Comparison of ENCODE assay signal across 17 cellular contexts in the genomic region with DNA sequence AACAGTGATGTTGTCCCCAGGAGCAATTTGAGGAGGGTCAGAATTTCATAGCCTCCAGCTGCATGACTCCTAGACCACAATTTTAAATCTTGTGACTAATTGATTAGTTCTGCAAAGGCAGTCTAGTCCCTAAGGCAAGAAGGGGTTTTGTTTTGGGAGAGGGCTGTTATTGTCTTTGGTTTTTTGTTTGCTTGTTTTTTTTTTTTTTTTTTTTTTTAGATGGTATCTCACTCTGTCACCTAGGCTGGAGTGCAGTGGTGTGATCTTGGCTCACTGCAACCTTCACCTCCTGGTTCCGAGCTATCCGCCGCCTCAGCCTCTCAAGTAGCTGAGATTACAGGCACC.
DNase-seq lines count a peak whose midpoint lies in the region; ATAC-seq, FAIRE-seq and TF ChIP-seq lines count a peak whose summit lies in the region.
"Had no signal": no experiment of that assay in that cellular context is flagged by ENCODE, and none has a peak within 500 bp of the region (broad histone marks: within the 10 kb centered on the region; RNA-seq: fewer than 3 reads in every experiment).

No MANE protein-coding gene starts in this region.

- H3K27me3 ChIP-seq in breast epithelium (no peaks in the 10 kb centered on the region), K562 (ENCODE audit: control insufficient read depth in 2 of 2, insufficient read depth in 2 of 2, low read length in 2 of 2) (no peaks in the 10 kb centered on the region), trophoblast cell (ENCODE audit: insufficient read depth, low read length) (no peaks in the 10 kb centered on the region), endodermal cell (ENCODE audit: control insufficient read depth, insufficient read depth, low read length, poor library complexity, severe bottlenecking) (no peaks in the 10 kb centered on the region)
- H3K27me3 ChIP-seq: BLaER1 had no signal

- no peak for FAIRE-seq in K562 (lab: Jason Lieb, UNC)
- FAIRE-seq: HepG2, HTR-8/SVneo had no signal

- ATAC-seq in K562 (no peak), HG03097 (IDR thresholded peaks at IDR 0.05; ENCODE audit: low FRiP score, unreplicated experiment) (no peak), HG03442 (IDR thresholded peaks at IDR 0.05; ENCODE audit: unreplicated experiment) (no peak)
- ATAC-seq: HepG2 had no signal

- H3K9me3 Mint-ChIP-seq in MCF 10A (ENCODE audit: unreplicated experiment) (no peaks in the 10 kb centered on the region), endodermal cell (no peaks in the 10 kb centered on the region)
- H3K9me3 Mint-ChIP-seq: CD8-positive, alpha-beta memory T cell had no signal

- TF ChIP-seq CTCF in MCF 10A (IDR thresholded peaks at IDR 0.05; ENCODE audit: unreplicated experiment) (no peak), breast epithelium (IDR thresholded peaks at IDR 0.05) (no peak), K562 (IDR thresholded peaks at IDR 0.05 in 2 of 3, conservative IDR thresholded peaks at IDR 0.05 in 1 of 3; ENCODE audit: insufficient read depth in 2 of 3, low read depth in 1 of 3, low read length in 3 of 3) (no peak), endodermal cell (conservative IDR thresholded peaks at IDR 0.05) (no peak)

- H3K9ac ChIP-seq in K562 (ENCODE audit: insufficient read depth in 1 of 2, low read depth in 2 of 2, low read length in 2 of 2) = no peak overlapping the region; a peak in 1 of 4 replicates
- no peak overlapping the region for H3K9ac ChIP-seq in trophoblast cell (ENCODE audit: low read length)
- H3K9ac ChIP-seq in endodermal cell (ENCODE audit: extremely low read depth, low read length, poor library complexity, severe bottlenecking) = no peak overlapping the region
- H3K9ac ChIP-seq: BLaER1 had no signal

- H3K4me3 Mint-ChIP-seq in MCF 10A (ENCODE audit: unreplicated experiment) (no peak overlapping the region), endodermal cell (no peak overlapping the region)
- H3K4me3 Mint-ChIP-seq: CD8-positive, alpha-beta memory T cell had no signal

- intact Hi-C loops in MCF 10A (cut with micrococcal nuclease) = no loop called here
- intact Hi-C loops in breast epithelium (cut with DNase I; ENCODE audit: low total_unique reads) = no loop called here
- intact Hi-C loops in K562 (cut with micrococcal nuclease) = no loop called here

- WGBS in K562 (ENCODE audit: insufficient coverage, low coverage, missing lambda C conversion rate) = 40% methylated on average over 1 of the region's 3 CpGs
- WGBS in trophoblast cell (ENCODE audit: extremely low coverage, insufficient coverage, insufficient read length) = no CpG with 5 or more reads among the region's 3 CpGs
- 88 to 95% methylated on average over 3 of the region's 3 CpGs for WGBS in endodermal cell (ENCODE audit: insufficient coverage in 1 of 2, insufficient read length in 1 of 2), 2 experiments

- H4K8ac ChIP-seq in trophoblast cell (ENCODE audit: low read depth, low read length) = no peak overlapping the region

- BruUV-seq in MCF 10A (replicated peaks; lab: Mats Ljungman, UMichigan) (no TSS peak), K562 (replicated peaks; lab: Mats Ljungman, UMichigan) (no TSS peak)

- CTCF ChIA-PET in MCF 10A (lab: Yijun Ruan, JAX) = no interaction called here
- CTCF ChIA-PET in K562 (lab: Yijun Ruan, JAX; ENCODE audit: low intra/inter-chr PET ratio) = no interaction called here

- POLR2A ChIA-PET in MCF 10A (lab: Yijun Ruan, JAX) = interaction anchor here (0.7 kb wide), 1 partner anchor 239 kb away, joined by 3 read pairs; no protein-coding TSS in a partner anchor
- POLR2A ChIA-PET in K562 (lab: Yijun Ruan, JAX) = interaction anchor here (1.1 to 1.3 kb wide), 2 partner anchors 14 to 15 kb away, joined by 3 read pairs; no protein-coding TSS in a partner anchor

- no peaks in the 10 kb centered on the region for H3K36me3 Mint-ChIP-seq in MCF 10A (ENCODE audit: insufficient read depth, unreplicated experiment)
- H3K36me3 Mint-ChIP-seq in endodermal cell (ENCODE audit: low read depth) = no peaks in the 10 kb centered on the region

- H2AFZ ChIP-seq in K562 (ENCODE audit: low read depth, low read length) (peak overlapping the region; percentile 76; the same call in 1 of the 2 replicates), trophoblast cell (ENCODE audit: insufficient read depth, low read length, poor library complexity) (no peak overlapping the region)

- H2BK120ac ChIP-seq in trophoblast cell (ENCODE audit: insufficient read depth, low read length, poor library complexity) = no peak overlapping the region

- H3K79me2 ChIP-seq in K562 (ENCODE audit: control insufficient read depth, insufficient read depth, low read length) (no peaks in the 10 kb centered on the region), trophoblast cell (ENCODE audit: control insufficient read depth, insufficient read depth, low read length, poor library complexity) (no peaks in the 10 kb centered on the region)

- H3K27ac ChIP-seq in breast epithelium (no peak overlapping the region), K562 (ENCODE audit: extremely low read depth, low read depth, low read length) (peak overlapping the region; percentile 51; the same call in 1 of the 3 replicates), epithelial cell of prostate (peak overlapping the region; percentile 37), trophoblast cell (ENCODE audit: low read depth, low read length) (no peak overlapping the region), endodermal cell (ENCODE audit: low read depth, low read length) (no peak overlapping the region)
- H3K27ac ChIP-seq: 22Rv1, BLaER1 had no signal

- no peak for DNase-seq in MCF 10A (ENCODE audit: unreplicated experiment)
- no peak for DNase-seq in breast epithelium (ENCODE audit: low spot score in 2 of 2)
- no peak for DNase-seq in K562 (ENCODE audit: extremely low read depth in 1 of 4, low spot score in 3 of 4)
- DNase-seq in epithelial cell of prostate (ENCODE audit: low read depth, low spot score) = no peak
- DNase-seq in trophoblast cell = no peak
- DNase-seq in endodermal cell = no peak
- DNase-seq: AML-193; Caco-2; CD8-positive, alpha-beta memory T cell; DND-41; GF-D8 had no signal

- no peak for TF ChIP-seq RAD21 in K562 (CRISPR knock-in tag; conservative IDR thresholded peaks at IDR 0.05 in 1 of 2, IDR thresholded peaks at IDR 0.05 in 1 of 2)

- TF ChIP-seq EP300 in K562 (IDR thresholded peaks at IDR 0.05; ENCODE audit: low read length) = no peak

- no peak overlapping the region for H2BK12ac ChIP-seq in trophoblast cell (ENCODE audit: low read length)

- no peak overlapping the region for H4K12ac ChIP-seq in trophoblast cell (ENCODE audit: low read depth, low read length)

- H3K4me1 Mint-ChIP-seq in MCF 10A (ENCODE audit: insufficient read depth, unreplicated experiment) (peaks cover 10% of the 10 kb centered on the region), endodermal cell (peaks cover 8% of the 10 kb centered on the region)
- H3K4me1 Mint-ChIP-seq: CD8-positive, alpha-beta memory T cell had no signal

- no peak overlapping the region for H3K4ac ChIP-seq in trophoblast cell (ENCODE audit: low read depth, low read length)

- peak overlapping the region; percentile 55 for H3K4me2 ChIP-seq in K562 (ENCODE audit: insufficient read depth, low read length)
- no peak overlapping the region for H3K4me2 ChIP-seq in trophoblast cell (ENCODE audit: low read length)
- H3K4me2 ChIP-seq: BLaER1 had no signal

- no peaks in the 10 kb centered on the region for H4K20me1 ChIP-seq in K562 (replicated peaks; ENCODE audit: control insufficient read depth, insufficient read depth, low read length)
- H4K20me1 ChIP-seq: BLaER1 had no signal

- in situ Hi-C loops in K562 (cut with MboI) = no loop called here

- H4K91ac ChIP-seq in trophoblast cell (ENCODE audit: low read depth, low read length) = no peak overlapping the region

- no peak overlapping the region for H2AK5ac ChIP-seq in trophoblast cell (ENCODE audit: low read length)

- no peak overlapping the region for H3K14ac ChIP-seq in trophoblast cell (ENCODE audit: low read length)

- H3K79me1 ChIP-seq in trophoblast cell (ENCODE audit: low read length) = peaks cover 12% of the 10 kb centered on the region

- H3K9me3 ChIP-seq in breast epithelium (no peaks in the 10 kb centered on the region), K562 (replicated peaks; ENCODE audit: control insufficient read depth, insufficient read depth, low read depth, low read length) (no peaks in the 10 kb centered on the region), trophoblast cell (ENCODE audit: insufficient read depth, low read depth, low read length) (no peaks in the 10 kb centered on the region), endodermal cell (ENCODE audit: control insufficient read depth, low read length) (no peaks in the 10 kb centered on the region)
- H3K9me3 ChIP-seq: BLaER1, Caco-2 had no signal

- H3K36me3 ChIP-seq in breast epithelium (no peaks in the 10 kb centered on the region), K562 (ENCODE audit: control insufficient read depth, insufficient read depth, low read length) (no peaks in the 10 kb centered on the region), trophoblast cell (ENCODE audit: control insufficient read depth in 1 of 2, insufficient read depth in 2 of 2, low read length in 2 of 2) (no peaks in the 10 kb centered on the region), endodermal cell (ENCODE audit: control insufficient read depth, insufficient read depth, low read length) (no peaks in the 10 kb centered on the region)
- H3K36me3 ChIP-seq: BLaER1 had no signal

- no peaks in the 10 kb centered on the region for H3K4me1 ChIP-seq in breast epithelium
- peaks cover 5 to 11% of the 10 kb centered on the region in 2 experiments; a peak in 3 of 5 replicates for H3K4me1 ChIP-seq in K562 (replicated peaks in 1 of 2; ENCODE audit: control insufficient read depth in 2 of 2, insufficient read depth in 2 of 2, low read length in 2 of 2)
- H3K4me1 ChIP-seq in trophoblast cell (ENCODE audit: control insufficient read depth in 1 of 2, insufficient read depth in 2 of 2, low read length in 2 of 2) = peaks cover 19 to 21% of the 10 kb centered on the region in 2 experiments
- no peaks in the 10 kb centered on the region for H3K4me1 ChIP-seq in endodermal cell (ENCODE audit: control insufficient read depth, insufficient read depth, low read length)
- H3K4me1 ChIP-seq: BLaER1, Caco-2 had no signal

- H3K4me3 ChIP-seq in breast epithelium (no peak overlapping the region), K562 (no peak overlapping the region), trophoblast cell (ENCODE audit: low read depth, low read length) (no peak overlapping the region), endodermal cell (ENCODE audit: low read length) (no peak overlapping the region)
- H3K4me3 ChIP-seq: BLaER1 had no signal

- H3K23ac ChIP-seq in trophoblast cell (ENCODE audit: low read length) = no peak overlapping the region

- no peaks in the 10 kb centered on the region for H3K9me1 ChIP-seq in K562 (ENCODE audit: control insufficient read depth, insufficient read depth, low read length)

- H2BK5ac ChIP-seq in trophoblast cell (ENCODE audit: low read depth, low read length, poor library complexity) = no peak overlapping the region

- TF ChIP-seq POLR2A in breast epithelium (IDR thresholded peaks at IDR 0.05) (no peak), K562 (conservative IDR thresholded peaks at IDR 0.05) (no peak)

- H3K18ac ChIP-seq in trophoblast cell (ENCODE audit: low read length) = no peak overlapping the region

- H3K27ac Mint-ChIP-seq in MCF 10A (ENCODE audit: low read depth, unreplicated experiment) (peak overlapping the region; percentile 78), endodermal cell (no peak overlapping the region)
- H3K27ac Mint-ChIP-seq: CD8-positive, alpha-beta memory T cell had no signal

- H3K27me3 Mint-ChIP-seq in MCF 10A (ENCODE audit: insufficient read depth, unreplicated experiment) = no peaks in the 10 kb centered on the region
- H3K27me3 Mint-ChIP-seq in endodermal cell (ENCODE audit: insufficient read depth) = peaks cover 7% of the 10 kb centered on the region

Comparison
In these comparisons a context has a peak if more than half of its experiments do, and no peak if none do; other contexts are left out.
1. H3K27ac ChIP-seq: peak in K562 (single experiment) and epithelial cell of prostate (single experiment); none in breast epithelium (0 of 2), trophoblast cell (single experiment) and endodermal cell (single experiment).